Comparison of ENCODE assay signal across 5 cellular contexts in genomic region chr17:55120651-55121050, GRCh38.
"Had no signal": no experiment of that assay in that cellular context is flagged by ENCODE, and none has a peak within 500 bp of the region (broad histone marks: within the 10 kb centered on the region; RNA-seq: fewer than 3 reads in every experiment).

No MANE protein-coding gene starts in this region.

- H3K4me2 ChIP-seq: GM23338 had no signal

- H3K27ac Mint-ChIP-seq: GM23338, H9 had no signal

- ATAC-seq: GM23338, K562 had no signal

- H3K4me3 Mint-ChIP-seq: GM23338, H9 had no signal

- DNase-seq: H9, HCEC 1CT, IMR-90 had no signal

- H3K4me3 ChIP-seq: GM23338, K562 had no signal

- H2AFZ ChIP-seq: GM23338 had no signal

- H3K9me3 Mint-ChIP-seq: GM23338, H9 had no signal

- H3K4me1 Mint-ChIP-seq: GM23338, H9 had no signal
